In the genomic region with DNA sequence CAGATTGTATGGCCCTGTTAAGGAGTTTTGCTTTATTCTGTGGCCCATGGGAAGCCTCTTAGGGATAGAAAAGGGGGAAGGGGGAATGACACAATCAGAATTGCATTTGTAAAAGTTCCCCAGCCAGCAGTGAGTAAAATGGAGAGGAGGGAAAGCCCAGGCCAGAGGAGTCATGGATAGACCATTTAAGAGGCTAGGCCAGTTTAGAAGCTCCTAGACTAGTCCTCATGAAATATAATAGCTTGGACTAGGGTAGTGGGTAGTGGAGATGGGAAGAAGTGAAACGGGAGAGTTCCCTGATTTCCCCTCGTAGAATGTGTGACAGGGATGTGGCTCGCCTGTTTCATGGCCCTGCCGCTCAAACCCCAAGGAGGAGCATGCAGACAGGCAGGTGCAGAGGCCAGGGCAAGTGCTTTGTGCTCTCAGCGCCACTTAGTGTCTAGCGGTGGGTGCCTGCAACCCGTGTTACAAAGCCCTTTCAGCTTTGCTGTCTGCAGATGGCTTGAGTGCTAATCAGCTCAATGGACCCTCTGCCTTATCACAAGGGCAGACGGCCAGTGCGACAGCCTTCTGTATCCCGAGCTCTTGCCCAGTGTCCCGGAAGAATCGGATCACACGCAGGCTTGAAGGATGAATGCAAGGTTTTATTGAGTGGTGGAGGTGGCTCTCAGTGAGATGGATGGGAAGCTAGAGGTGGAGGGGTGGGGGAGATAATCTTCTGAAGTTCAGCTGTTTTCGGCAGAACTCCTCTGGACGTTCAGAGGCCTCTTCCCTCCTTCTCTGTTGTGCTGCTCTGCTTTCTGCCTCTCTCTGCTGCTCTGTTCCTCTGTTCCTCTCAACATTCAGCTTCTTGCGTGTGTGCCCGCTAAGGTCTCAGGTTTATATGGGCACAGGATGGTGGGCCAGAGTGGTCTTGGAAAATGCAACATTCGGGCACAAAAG, we compare ENCODE assay signal across 1 cellular context.
TF ChIP-seq lines count a peak whose summit lies in the region.

No MANE protein-coding gene starts in this region.

TF ChIP-seq in HepG2, 621 proteins besides CTCF, POLR2A, EP300 and RAD21 (continued from another document):
- TF ChIP-seq, protein P1, sequence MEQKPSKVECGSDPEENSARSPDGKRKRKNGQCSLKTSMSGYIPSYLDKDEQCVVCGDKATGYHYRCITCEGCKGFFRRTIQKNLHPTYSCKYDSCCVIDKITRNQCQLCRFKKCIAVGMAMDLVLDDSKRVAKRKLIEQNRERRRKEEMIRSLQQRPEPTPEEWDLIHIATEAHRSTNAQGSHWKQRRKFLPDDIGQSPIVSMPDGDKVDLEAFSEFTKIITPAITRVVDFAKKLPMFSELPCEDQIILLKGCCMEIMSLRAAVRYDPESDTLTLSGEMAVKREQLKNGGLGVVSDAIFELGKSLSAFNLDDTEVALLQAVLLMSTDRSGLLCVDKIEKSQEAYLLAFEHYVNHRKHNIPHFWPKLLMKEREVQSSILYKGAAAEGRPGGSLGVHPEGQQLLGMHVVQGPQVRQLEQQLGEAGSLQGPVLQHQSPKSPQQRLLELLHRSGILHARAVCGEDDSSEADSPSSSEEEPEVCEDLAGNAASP (CRISPR knock-in tag; IDR thresholded peaks at IDR 0.05; ENCODE audit: borderline replicate concordance) = 0 out of 2 replicates have a peak, but pooled peaks have one; percentile 29
- TF ChIP-seq NPAS2 (CRISPR knock-in tag; IDR thresholded peaks at IDR 0.05; ENCODE audit: borderline replicate concordance) = no peak
- TF ChIP-seq BRD4 (CRISPR knock-in tag; IDR thresholded peaks at IDR 0.05) = no peak
- peak; percentile 39; the same call in 1 of the 2 replicates for TF ChIP-seq KDM5B (CRISPR knock-in tag; IDR thresholded peaks at IDR 0.05; ENCODE audit: borderline replicate concordance)
- TF ChIP-seq TEAD3 (CRISPR knock-in tag; optimal IDR thresholded peaks at IDR 0.05; ENCODE audit: borderline replicate concordance) = peak; percentile 24
- TF ChIP-seq TSC22D2 (CRISPR knock-in tag; IDR thresholded peaks at IDR 0.05; ENCODE audit: borderline replicate concordance) = peak; percentile 22; the same call in 1 of the 2 replicates
- TF ChIP-seq HNRNPL (IDR thresholded peaks at IDR 0.05; ENCODE audit: low read depth, low read length) = no peak
- no peak for TF ChIP-seq SYNCRIP (IDR thresholded peaks at IDR 0.05; ENCODE audit: insufficient read depth, low read depth, low read length)
- TF ChIP-seq ZNF12 (CRISPR knock-in tag; IDR thresholded peaks at IDR 0.05) = no peak
- 0 out of 2 replicates have a peak, but pooled peaks have one; percentile 25 for TF ChIP-seq ZMYM4 (CRISPR knock-in tag; IDR thresholded peaks at IDR 0.05)
TF ChIP-seq in HepG2: peak in this region for 43.
